1 cellular context compared by ENCODE assay signal in genomic region chr7:22694597-22695207, GRCh38.
TF ChIP-seq lines count a peak whose summit lies in the region.

No MANE protein-coding gene starts in this region.

TF ChIP-seq in K562, 482 proteins besides CTCF, POLR2A, EP300 and RAD21 (continued from another document and continues in another):
- TF ChIP-seq USF2 (CRISPR knock-in tag; IDR thresholded peaks at IDR 0.05) (no peak), HLTF (IDR thresholded peaks at IDR 0.05) (no peak), ZNF644 (tag; IDR thresholded peaks at IDR 0.05; ENCODE audit: low read depth) (0 out of 2 replicates have a peak, but pooled peaks have one; percentile 35), ZNF212 (CRISPR knock-in tag; IDR thresholded peaks at IDR 0.05) (no peak), ARNT (IDR thresholded peaks at IDR 0.05) (0 out of 4 replicates have a peak, but pooled peaks of 1 of the 2 experiments have one; percentile 10), MLLT1 (IDR thresholded peaks at IDR 0.05) (no peak), ZBTB11 (CRISPR knock-in tag; IDR thresholded peaks at IDR 0.05) (no peak), ZNF316 (IDR thresholded peaks at IDR 0.05) (no peak), CEBPB (tag; IDR thresholded peaks at IDR 0.05) (no peak), MYBL2 (IDR thresholded peaks at IDR 0.05; ENCODE audit: low read depth) (no peak), MYBL2 (CRISPR knock-in tag; IDR thresholded peaks at IDR 0.05; ENCODE audit: borderline replicate concordance) (no peak), L3MBTL2 (IDR thresholded peaks at IDR 0.05) (peak; percentile 23; the same call in 1 of the 2 replicates), SRF (CRISPR knock-in tag; IDR thresholded peaks at IDR 0.05) (no peak), ATF1 (CRISPR knock-in tag; IDR thresholded peaks at IDR 0.05) (no peak), ATF1 (tag; IDR thresholded peaks at IDR 0.05) (peak; percentile 22; the same call in 1 of the 2 replicates), ZNF76 (CRISPR knock-in tag; IDR thresholded peaks at IDR 0.05; ENCODE audit: borderline replicate concordance) (no peak), SP2 (IDR thresholded peaks at IDR 0.05; ENCODE audit: extremely low read depth, low read depth, low read length, poor library complexity, severe bottlenecking) (no peak), SRSF9 (IDR thresholded peaks at IDR 0.05; ENCODE audit: borderline replicate concordance, low read depth, low read length) (no peak), KLF6 (CRISPR knock-in tag; IDR thresholded peaks at IDR 0.05; ENCODE audit: borderline replicate concordance) (no peak), E2F4 (CRISPR knock-in tag; IDR thresholded peaks at IDR 0.05; ENCODE audit: low read depth) (no peak), SREBF2 (CRISPR knock-in tag; IDR thresholded peaks at IDR 0.05) (no peak), CEBPG (CRISPR knock-in tag; IDR thresholded peaks at IDR 0.05) (no peak), CEBPG (tag; conservative IDR thresholded peaks at IDR 0.05 in 1 of 2, IDR thresholded peaks at IDR 0.05 in 1 of 2) (peak in 1 of 2 experiments; percentile 26; a peak in 1 of 4 replicates), NFXL1 (CRISPR knock-in tag; IDR thresholded peaks at IDR 0.05) (no peak), SRSF1 (IDR thresholded peaks at IDR 0.05; ENCODE audit: low read depth, low read length) (no peak), HDAC1 (IDR thresholded peaks at IDR 0.05) (0 out of 4 replicates have a peak, but pooled peaks of 1 of the 2 experiments have one; percentile 35), SPI1 (IDR thresholded peaks at IDR 0.05; ENCODE audit: borderline replicate concordance, low read depth, low read length) (peak; percentile 34; the same call in 1 of the 2 replicates), ASH1L (IDR thresholded peaks at IDR 0.05; ENCODE audit: borderline replicate concordance, low read depth, partially characterized antibody) (peak; percentile 20), ID3 (CRISPR knock-in tag; IDR thresholded peaks at IDR 0.05) (no peak), ID3 (tag; IDR thresholded peaks at IDR 0.05) (no peak), KAT7 (CRISPR knock-in tag; IDR thresholded peaks at IDR 0.05; ENCODE audit: borderline replicate concordance) (0 out of 2 replicates have a peak, but pooled peaks have one; percentile 38), KLF13 (tag; IDR thresholded peaks at IDR 0.05; ENCODE audit: borderline replicate concordance, low read depth) (no peak), MCM2 (IDR thresholded peaks at IDR 0.05; ENCODE audit: low read depth) (no peak), PHF20 (IDR thresholded peaks at IDR 0.05; ENCODE audit: partially characterized antibody) (no peak)
- TF ChIP-seq, protein P1, sequence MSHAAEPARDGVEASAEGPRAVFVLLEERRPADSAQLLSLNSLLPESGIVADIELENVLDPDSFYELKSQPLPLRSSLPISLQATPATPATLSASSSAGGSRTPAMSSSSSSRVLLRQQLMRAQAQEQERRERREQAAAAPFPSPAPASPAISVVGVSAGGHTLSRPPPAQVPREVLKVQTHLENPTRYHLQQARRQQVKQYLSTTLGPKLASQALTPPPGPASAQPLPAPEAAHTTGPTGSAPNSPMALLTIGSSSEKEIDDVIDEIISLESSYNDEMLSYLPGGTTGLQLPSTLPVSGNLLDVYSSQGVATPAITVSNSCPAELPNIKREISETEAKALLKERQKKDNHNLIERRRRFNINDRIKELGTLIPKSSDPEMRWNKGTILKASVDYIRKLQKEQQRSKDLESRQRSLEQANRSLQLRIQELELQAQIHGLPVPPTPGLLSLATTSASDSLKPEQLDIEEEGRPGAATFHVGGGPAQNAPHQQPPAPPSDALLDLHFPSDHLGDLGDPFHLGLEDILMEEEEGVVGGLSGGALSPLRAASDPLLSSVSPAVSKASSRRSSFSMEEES (CRISPR knock-in tag; IDR thresholded peaks at IDR 0.05) = no peak
- TF ChIP-seq, protein P2, sequence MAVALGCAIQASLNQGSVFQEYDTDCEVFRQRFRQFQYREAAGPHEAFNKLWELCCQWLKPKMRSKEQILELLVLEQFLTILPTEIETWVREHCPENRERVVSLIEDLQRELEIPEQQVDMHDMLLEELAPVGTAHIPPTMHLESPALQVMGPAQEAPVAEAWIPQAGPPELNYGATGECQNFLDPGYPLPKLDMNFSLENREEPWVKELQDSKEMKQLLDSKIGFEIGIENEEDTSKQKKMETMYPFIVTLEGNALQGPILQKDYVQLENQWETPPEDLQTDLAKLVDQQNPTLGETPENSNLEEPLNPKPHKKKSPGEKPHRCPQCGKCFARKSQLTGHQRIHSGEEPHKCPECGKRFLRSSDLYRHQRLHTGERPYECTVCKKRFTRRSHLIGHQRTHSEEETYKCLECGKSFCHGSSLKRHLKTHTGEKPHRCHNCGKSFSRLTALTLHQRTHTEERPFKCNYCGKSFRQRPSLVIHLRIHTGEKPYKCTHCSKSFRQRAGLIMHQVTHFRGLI (CRISPR knock-in tag; IDR thresholded peaks at IDR 0.05) = no peak
- TF ChIP-seq, protein P3, sequence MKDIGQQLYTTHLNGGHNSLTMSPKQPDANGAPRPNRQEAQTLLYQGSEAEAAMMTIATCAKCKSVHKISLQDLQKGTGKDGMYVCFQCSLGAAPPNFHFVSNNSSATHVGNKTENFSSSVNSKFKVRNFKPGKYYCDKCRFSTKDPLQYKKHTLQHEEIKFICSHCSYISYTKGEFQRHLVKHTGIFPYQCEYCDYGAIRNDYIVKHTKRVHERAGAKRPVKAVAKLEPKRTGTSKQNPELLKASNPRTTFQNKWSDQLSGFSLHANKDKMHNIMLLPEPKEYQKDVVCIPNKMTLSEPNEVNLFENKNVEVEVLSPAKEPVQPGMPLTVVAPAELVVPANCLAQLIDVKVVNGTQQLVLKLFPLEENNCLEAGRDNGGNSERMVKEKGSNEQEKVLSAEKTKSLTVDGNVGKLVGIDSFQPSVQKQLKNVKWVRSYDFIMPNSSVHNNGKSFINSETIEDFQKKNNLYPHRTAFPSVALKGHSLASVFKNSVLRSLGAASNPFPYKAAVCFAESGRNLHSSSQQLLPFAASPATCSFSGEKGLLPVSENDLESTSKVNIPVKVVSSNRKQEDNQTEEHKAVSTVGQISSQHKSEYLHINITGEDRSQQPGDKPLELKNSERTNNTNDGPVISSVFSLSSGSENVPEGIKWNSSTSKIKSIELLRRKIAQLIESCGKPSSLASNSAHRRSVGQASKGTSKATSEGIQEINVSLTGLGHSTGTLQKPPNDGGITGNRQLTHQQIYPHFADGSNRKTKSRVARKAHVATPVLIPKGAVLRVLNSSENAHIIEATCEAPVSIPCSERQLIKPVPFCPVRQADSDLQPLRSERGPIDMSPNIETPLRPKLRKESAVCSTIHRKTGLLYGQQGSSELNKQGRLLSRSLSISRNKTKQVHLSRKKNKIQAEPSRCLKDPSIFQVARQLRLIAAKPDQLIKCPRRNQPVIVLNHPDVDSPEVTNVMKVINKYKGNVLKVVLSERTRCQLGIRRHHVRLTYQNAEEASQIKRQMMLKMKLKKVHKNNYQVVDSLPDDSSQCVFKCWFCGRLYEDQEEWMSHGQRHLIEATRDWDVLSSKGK (CRISPR knock-in tag; IDR thresholded peaks at IDR 0.05) = no peak
- TF ChIP-seq, protein P4, sequence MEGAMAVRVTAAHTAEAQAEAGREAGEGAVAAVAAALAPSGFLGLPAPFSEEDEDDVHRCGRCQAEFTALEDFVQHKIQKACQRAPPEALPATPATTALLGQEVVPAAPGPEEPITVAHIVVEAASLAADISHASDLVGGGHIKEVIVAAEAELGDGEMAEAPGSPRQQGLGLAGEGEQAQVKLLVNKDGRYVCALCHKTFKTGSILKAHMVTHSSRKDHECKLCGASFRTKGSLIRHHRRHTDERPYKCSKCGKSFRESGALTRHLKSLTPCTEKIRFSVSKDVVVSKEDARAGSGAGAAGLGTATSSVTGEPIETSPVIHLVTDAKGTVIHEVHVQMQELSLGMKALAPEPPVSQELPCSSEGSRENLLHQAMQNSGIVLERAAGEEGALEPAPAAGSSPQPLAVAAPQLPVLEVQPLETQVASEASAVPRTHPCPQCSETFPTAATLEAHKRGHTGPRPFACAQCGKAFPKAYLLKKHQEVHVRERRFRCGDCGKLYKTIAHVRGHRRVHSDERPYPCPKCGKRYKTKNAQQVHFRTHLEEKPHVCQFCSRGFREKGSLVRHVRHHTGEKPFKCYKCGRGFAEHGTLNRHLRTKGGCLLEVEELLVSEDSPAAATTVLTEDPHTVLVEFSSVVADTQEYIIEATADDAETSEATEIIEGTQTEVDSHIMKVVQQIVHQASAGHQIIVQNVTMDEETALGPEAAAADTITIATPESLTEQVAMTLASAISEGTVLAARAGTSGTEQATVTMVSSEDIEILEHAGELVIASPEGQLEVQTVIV (CRISPR knock-in tag; IDR thresholded peaks at IDR 0.05; ENCODE audit: borderline replicate concordance) = no peak
- TF ChIP-seq, protein P5, sequence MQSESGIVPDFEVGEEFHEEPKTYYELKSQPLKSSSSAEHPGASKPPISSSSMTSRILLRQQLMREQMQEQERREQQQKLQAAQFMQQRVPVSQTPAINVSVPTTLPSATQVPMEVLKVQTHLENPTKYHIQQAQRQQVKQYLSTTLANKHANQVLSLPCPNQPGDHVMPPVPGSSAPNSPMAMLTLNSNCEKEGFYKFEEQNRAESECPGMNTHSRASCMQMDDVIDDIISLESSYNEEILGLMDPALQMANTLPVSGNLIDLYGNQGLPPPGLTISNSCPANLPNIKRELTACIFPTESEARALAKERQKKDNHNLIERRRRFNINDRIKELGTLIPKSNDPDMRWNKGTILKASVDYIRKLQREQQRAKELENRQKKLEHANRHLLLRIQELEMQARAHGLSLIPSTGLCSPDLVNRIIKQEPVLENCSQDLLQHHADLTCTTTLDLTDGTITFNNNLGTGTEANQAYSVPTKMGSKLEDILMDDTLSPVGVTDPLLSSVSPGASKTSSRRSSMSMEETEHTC (IDR thresholded peaks at IDR 0.05) = no peak
